ENCODE assay signal across 18 cellular contexts in the genomic region with DNA sequence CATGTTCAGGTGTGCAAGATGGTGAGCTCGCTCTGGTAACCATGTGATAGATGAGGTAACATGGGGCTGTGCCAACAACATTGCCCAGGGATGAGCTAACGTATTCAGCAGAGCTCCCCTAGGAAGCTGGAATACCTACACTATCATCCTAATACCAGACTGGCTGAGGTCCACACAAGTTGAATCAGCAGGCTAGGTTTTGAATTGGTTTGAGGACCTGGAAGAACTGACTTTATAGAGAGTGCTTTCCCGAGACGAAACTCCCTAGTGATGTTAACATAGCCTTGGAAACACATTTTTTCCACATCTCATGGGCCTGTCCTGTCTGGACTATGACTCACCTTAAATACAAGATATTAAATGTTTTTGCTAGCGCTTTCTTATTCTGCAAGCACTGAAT. TPM values are rescaled to one million over a fixed set of nuclear protein-coding genes. Genes with fewer than 3 reads are reported as not detected.
DNase-seq lines count a peak whose midpoint lies in the region; ATAC-seq, FAIRE-seq and TF ChIP-seq lines count a peak whose summit lies in the region.
"Had no signal": no experiment of that assay in that cellular context is flagged by ENCODE, and none has a peak within 500 bp of the region (broad histone marks: within the 10 kb centered on the region; RNA-seq: fewer than 3 reads in every experiment).

No MANE protein-coding gene starts in this region.

- no peak for TF ChIP-seq CTCF in AG04450 (IDR thresholded peaks at IDR 0.05; ENCODE audit: low read depth, low read length)
- no peak for TF ChIP-seq CTCF in omental fat pad (IDR thresholded peaks at IDR 0.05)

- H3K36me3 Mint-ChIP-seq in activated T-helper 1 cell treated with anti-CD3 and anti-CD28 coated beads, Interleukin-12 subunit alpha, Interleukin-12 subunit beta, Interleukin-2, Interleukin-4 antibody, amounts not matched to agents 30 ng/mL and 10 ng/mL and 1 ng/mL, durations not matched to agents 14 hours and 24 hours and 36 hours (ENCODE audit: low read depth) = no peaks in the 10 kb centered on the region
- H3K36me3 Mint-ChIP-seq: IgD-negative memory B cell, memory B cell had no signal

- H3K9me3 Mint-ChIP-seq in activated T-helper 1 cell treated with anti-CD3 and anti-CD28 coated beads, Interleukin-12 subunit alpha, Interleukin-12 subunit beta, Interleukin-2, Interleukin-4 antibody, amounts not matched to agents 30 ng/mL and 10 ng/mL and 1 ng/mL, durations not matched to agents 14 hours and 24 hours and 36 hours = no peaks in the 10 kb centered on the region
- H3K9me3 Mint-ChIP-seq: central memory CD8-positive, alpha-beta T cell; GM23338; IgD-negative memory B cell; memory B cell had no signal

- CTCF ChIA-PET in AG04450 (lab: Charles Lee) = no interaction called here

- H3K27ac ChIP-seq in AG04450 (ENCODE audit: low read depth, low read length) = peak overlapping the region; percentile 21
- peak overlapping the region; percentile 50 for H3K27ac ChIP-seq in epithelial cell of prostate
- H3K27ac ChIP-seq: WERI-Rb-1 had no signal

- no peak for FAIRE-seq in RCC 7860 (lab: Jason Lieb, UNC)
- FAIRE-seq: endometrium had no signal

- POLR2A ChIA-PET in AG04450 (lab: Yijun Ruan, JAX) = interaction anchor here (0.6 kb wide), 1 partner anchor 114 kb away, joined by 3 read pairs; no protein-coding TSS in a partner anchor

- intact Hi-C loops in activated T-helper 1 cell treated with anti-CD3 and anti-CD28 coated beads, Interleukin-12 subunit alpha, Interleukin-12 subunit beta, Interleukin-2, Interleukin-4 antibody, amounts not matched to agents 30 ng/mL and 10 ng/mL and 1 ng/mL, durations not matched to agents 14 hours and 24 hours and 36 hours (cut with micrococcal nuclease) = no loop called here

- no peaks in the 10 kb centered on the region for H3K9me3 ChIP-seq in AG04450 (ENCODE audit: control insufficient read depth, insufficient read depth, low read length)

- no peak overlapping the region for H3K4me3 Mint-ChIP-seq in activated T-helper 1 cell treated with anti-CD3 and anti-CD28 coated beads, Interleukin-12 subunit alpha, Interleukin-12 subunit beta, Interleukin-2, Interleukin-4 antibody, amounts not matched to agents 30 ng/mL and 10 ng/mL and 1 ng/mL, durations not matched to agents 14 hours and 24 hours and 36 hours
- H3K4me3 Mint-ChIP-seq: central memory CD8-positive, alpha-beta T cell; GM23338; IgD-negative memory B cell; memory B cell had no signal

- peak; percentile 80 for ATAC-seq in omental fat pad (ENCODE audit: low FRiP score)
- ATAC-seq in HG03175 (IDR thresholded peaks at IDR 0.05; ENCODE audit: unreplicated experiment) = no peak
- ATAC-seq: GM23338 had no signal

- no peaks in the 10 kb centered on the region for H3K27me3 ChIP-seq in AG04450 (ENCODE audit: control insufficient read depth, insufficient read depth, low read length)

- DNase-seq in AG04450 (ENCODE audit: low read depth, low spot score) = no peak
- DNase-seq in RCC 7860 (ENCODE audit: low spot score) = peak; percentile 73
- DNase-seq in epithelial cell of prostate (ENCODE audit: low read depth, low spot score) = peak; percentile 66
- DNase-seq in omental fat pad (ENCODE audit: low spot score) = no peak
- no peak for DNase-seq in NCI-H748 treated with DMSO at 0.1 percent for 48 hours (lab: John Stamatoyannopoulos, UW)
- DNase-seq in activated T-helper 1 cell treated with anti-CD3 and anti-CD28 coated beads, Interleukin-12 subunit alpha, Interleukin-12 subunit beta, Interleukin-2, Interleukin-4 antibody, amounts not matched to agents 30 ng/mL and 10 ng/mL and 1 ng/mL, durations not matched to agents 14 hours and 24 hours and 36 hours (ENCODE audit: low spot score) = no peak
- DNase-seq in NCI-H510A treated with DMSO at 0.1 percent for 48 hours (lab: John Stamatoyannopoulos, UW) = no peak
- DNase-seq: activated naive CD4-positive, alpha-beta T cell; hypothalamus; NCI-H446; stimulated activated naive CD4-positive, alpha-beta T cell treated with Interleukin-2 at 50 U/mL for 16 hours; WERI-Rb-1 had no signal

- no peaks in the 10 kb centered on the region for H3K4me1 Mint-ChIP-seq in activated T-helper 1 cell treated with anti-CD3 and anti-CD28 coated beads, Interleukin-12 subunit alpha, Interleukin-12 subunit beta, Interleukin-2, Interleukin-4 antibody, amounts not matched to agents 30 ng/mL and 10 ng/mL and 1 ng/mL, durations not matched to agents 14 hours and 24 hours and 36 hours (ENCODE audit: low read depth)
- H3K4me1 Mint-ChIP-seq: central memory CD8-positive, alpha-beta T cell; GM23338; IgD-negative memory B cell; memory B cell had no signal

- H3K27ac Mint-ChIP-seq in activated T-helper 1 cell treated with anti-CD3 and anti-CD28 coated beads, Interleukin-12 subunit alpha, Interleukin-12 subunit beta, Interleukin-2, Interleukin-4 antibody, amounts not matched to agents 30 ng/mL and 10 ng/mL and 1 ng/mL, durations not matched to agents 14 hours and 24 hours and 36 hours = no peak overlapping the region
- H3K27ac Mint-ChIP-seq: GM23338, IgD-negative memory B cell, memory B cell had no signal

- H3K27me3 Mint-ChIP-seq in activated T-helper 1 cell treated with anti-CD3 and anti-CD28 coated beads, Interleukin-12 subunit alpha, Interleukin-12 subunit beta, Interleukin-2, Interleukin-4 antibody, amounts not matched to agents 30 ng/mL and 10 ng/mL and 1 ng/mL, durations not matched to agents 14 hours and 24 hours and 36 hours (ENCODE audit: insufficient read depth) = peaks cover 5% of the 10 kb centered on the region

- H3K4me3 ChIP-seq in AG04450 (ENCODE audit: low read depth, low read length) = no peak overlapping the region
- H3K4me3 ChIP-seq: GM23338 had no signal

RNA-seq across cellular contexts. Expression of a gene that starts 56.7 kb away (rescaled TPM):
- 610 and 655 TPM in 2 replicates for polyA plus RNA-seq in AG04450 (2011; rRNA removed)
- 54.8 and 57.3 TPM in 2 replicates for polyA minus RNA-seq in AG04450 (2011; rRNA and poly(A)+ RNA removed)
- total RNA-seq in omental fat pad = 1,000 to 10,000 TPM in 1 of 4 donors, 100 to 1,000 TPM in 3; 515 to 1,168 (median 594) TPM
- total RNA-seq in activated T-helper 1 cell treated with anti-CD3 and anti-CD28 coated beads, Interleukin-12 subunit alpha, Interleukin-12 subunit beta, Interleukin-2, Interleukin-4 antibody, amounts not matched to agents 30 ng/mL and 10 ng/mL and 1 ng/mL, durations not matched to agents 14 hours and 24 hours and 36 hours = not detected in 2 replicates
- polyA plus RNA-seq: IgD-negative memory B cell had no signal

Comparison
In these comparisons a context has a peak if more than half of its experiments do, and no peak if none do; other contexts are left out.
1. DNase-seq: peak in RCC 7860 (single experiment) and epithelial cell of prostate (single experiment); none in AG04450 (single experiment), omental fat pad (single experiment), NCI-H748 treated with DMSO at 0.1 percent for 48 hours (single experiment), activated T-helper 1 cell treated with anti-CD3 and anti-CD28 coated beads, Interleukin-12 subunit alpha, Interleukin-12 subunit beta, Interleukin-2, Interleukin-4 antibody, amounts not matched to agents 30 ng/mL and 10 ng/mL and 1 ng/mL, durations not matched to agents 14 hours and 24 hours and 36 hours (single experiment) and NCI-H510A treated with DMSO at 0.1 percent for 48 hours (single experiment).
2. RNA of a gene that starts 56.7 kb away (total RNA-seq): 515 to 1,168 TPM in omental fat pad; not detected in activated T-helper 1 cell treated with anti-CD3 and anti-CD28 coated beads, Interleukin-12 subunit alpha, Interleukin-12 subunit beta, Interleukin-2, Interleukin-4 antibody, amounts not matched to agents 30 ng/mL and 10 ng/mL and 1 ng/mL, durations not matched to agents 14 hours and 24 hours and 36 hours; every median in the first group is over 100 times any median in the second.